ENCODE assay signal across 9 cellular contexts in the genomic region with DNA sequence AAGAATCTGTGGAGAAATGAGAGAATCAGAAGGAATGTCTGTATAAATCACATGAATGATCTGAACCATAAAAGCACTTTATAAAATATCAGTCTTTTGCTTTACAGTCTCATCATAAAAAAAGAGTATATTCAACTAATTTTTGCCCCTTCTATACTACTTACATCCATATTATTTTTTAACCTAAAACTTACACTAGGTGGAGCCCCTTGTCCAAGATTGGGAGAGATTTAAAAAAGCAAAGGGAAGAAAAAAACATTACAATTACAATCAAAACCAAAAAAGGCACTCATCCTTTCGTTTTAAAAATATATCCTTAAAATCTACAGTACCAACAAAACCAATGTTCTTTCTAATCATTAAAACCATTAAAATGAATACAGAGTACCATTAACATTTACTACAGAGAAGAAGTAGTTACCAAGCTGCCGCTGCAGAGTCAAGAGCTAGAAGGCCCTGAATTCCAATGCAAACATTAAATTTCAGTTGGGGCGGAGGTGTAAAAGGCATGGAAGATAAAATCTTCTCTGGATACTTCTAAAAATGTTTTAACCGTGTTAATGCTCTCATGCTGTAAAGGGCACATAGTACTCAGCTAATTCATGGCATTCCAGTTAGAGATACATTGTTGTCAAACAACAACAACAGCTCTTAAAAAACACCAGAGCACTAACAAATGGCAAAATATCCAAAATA. TPM values are rescaled to one million over a fixed set of nuclear protein-coding genes. Genes with fewer than 3 reads are reported as not detected.
A peak's percentile ranks its signal among the peaks of the same experiment; 100 is the strongest.
DNase-seq lines count a peak whose midpoint lies in the region; ATAC-seq and TF ChIP-seq lines count a peak whose summit lies in the region.
"Had no signal": no experiment of that assay in that cellular context is flagged by ENCODE, and none has a peak within 500 bp of the region (broad histone marks: within the 10 kb centered on the region; RNA-seq: fewer than 3 reads in every experiment).

No MANE protein-coding gene starts in this region.

- intact Hi-C loops in dorsolateral prefrontal cortex (cut with DNase I) (loop anchor here in 1 of 2 donors (10.0 kb wide), 1 partner anchor 244 kb away; no protein-coding TSS in a partner anchor), prostate gland (cut with DNase I) (no loop called here), lower leg skin (cut with DNase I; ENCODE audit: low total_unique reads) (no loop called here), ovary (cut with DNase I) (loop anchor here in 1 of 4 donors (10.0 kb wide), 1 partner anchor 234 kb away; no protein-coding TSS in a partner anchor)

- H3K9me3 ChIP-seq in prostate gland (no peaks in the 10 kb centered on the region), gastroesophageal sphincter (no peaks in the 10 kb centered on the region), ovary (no peaks in the 10 kb centered on the region)

- TF ChIP-seq CTCF in dorsolateral prefrontal cortex (IDR thresholded peaks at IDR 0.05 in 54 of 56, conservative IDR thresholded peaks at IDR 0.05 in 2 of 56; ENCODE audit: low read depth in 1 of 56, partially characterized antibody in 56 of 56) (peak; percentile 24 to 78 (median 55)), prostate gland (IDR thresholded peaks at IDR 0.05) (peak in 3 of 4 experiments; percentile 16 to 34 (median 23)), lower leg skin (IDR thresholded peaks at IDR 0.05) (no peak), gastroesophageal sphincter (IDR thresholded peaks at IDR 0.05) (peak in 2 of 4 experiments; percentile 20 to 39), ovary (IDR thresholded peaks at IDR 0.05) (peak in 1 of 3 donors; percentile 9)

- no peak for ATAC-seq in gastroesophageal sphincter

- H3K4me3 ChIP-seq in dorsolateral prefrontal cortex: no peak overlapping the region
- H3K4me3 ChIP-seq in prostate gland: no peak overlapping the region
- no peak overlapping the region for H3K4me3 ChIP-seq in lower leg skin (ENCODE audit: low read depth, poor library complexity, severe bottlenecking)
- H3K4me3 ChIP-seq in gastroesophageal sphincter: no peak overlapping the region
- no peak overlapping the region for H3K4me3 ChIP-seq in ovary

- no peaks in the 10 kb centered on the region for H3K27me3 ChIP-seq in dorsolateral prefrontal cortex
- no peaks in the 10 kb centered on the region for H3K27me3 ChIP-seq in prostate gland (replicated peaks; ENCODE audit: insufficient read depth)
- H3K27me3 ChIP-seq in gastroesophageal sphincter: no peaks in the 10 kb centered on the region
- H3K27me3 ChIP-seq in ovary: no peaks in the 10 kb centered on the region

- 31% methylated on average over 4 of the region's 4 CpGs for WGBS in prostate gland
- WGBS in lower leg skin, 2 donors: 45 to 50% methylated on average over 4 of the region's 4 CpGs
- 38 to 52% methylated on average over 4 of the region's 4 CpGs for WGBS in gastroesophageal sphincter (ENCODE audit: low coverage in 1 of 2), 2 donors
- WGBS in ovary, 3 donors: 40 to 46% (median 43%) methylated on average over 4 of the region's 4 CpGs

- H3K4me1 ChIP-seq in prostate gland (replicated peaks): no peaks in the 10 kb centered on the region
- H3K4me1 ChIP-seq in gastroesophageal sphincter: no peaks in the 10 kb centered on the region
- no peaks in the 10 kb centered on the region for H3K4me1 ChIP-seq in ovary (ENCODE audit: insufficient read depth)

- TF ChIP-seq EP300 in gastroesophageal sphincter (IDR thresholded peaks at IDR 0.05) (no peak), ovary (IDR thresholded peaks at IDR 0.05) (no peak)

- H3K36me3 ChIP-seq in prostate gland (no peaks in the 10 kb centered on the region), gastroesophageal sphincter (no peaks in the 10 kb centered on the region), ovary (no peaks in the 10 kb centered on the region)

- H3K27ac ChIP-seq in dorsolateral prefrontal cortex: peak overlapping the region in 7 of 59 donors; percentile 6 to 53 (median 37)
- H3K27ac ChIP-seq in prostate gland: no peak overlapping the region
- H3K27ac ChIP-seq in gastroesophageal sphincter: no peak overlapping the region
- H3K27ac ChIP-seq in ovary: no peak overlapping the region

- peak; percentile 8 for DNase-seq in NCI-H2029 treated with DMSO at 0.1 percent for 48 hours (lab: John Stamatoyannopoulos, UW)
- DNase-seq in NCI-H2029 (lab: John Stamatoyannopoulos, UW): no peak
- peak; percentile 8 for DNase-seq in NCI-H345 treated with DMSO at 0.1 percent for 48 hours (lab: John Stamatoyannopoulos, UW; ENCODE audit: unreplicated experiment)
- no peak for DNase-seq in dorsolateral prefrontal cortex
- DNase-seq in prostate gland (ENCODE audit: low spot score): no peak
- no peak for DNase-seq in lower leg skin (ENCODE audit: low spot score in 2 of 2)
- DNase-seq in ovary: no peak

- TF ChIP-seq POLR2A in prostate gland (IDR thresholded peaks at IDR 0.05) (no peak), lower leg skin (IDR thresholded peaks at IDR 0.05) (no peak), gastroesophageal sphincter (IDR thresholded peaks at IDR 0.05) (no peak), ovary (IDR thresholded peaks at IDR 0.05) (no peak)

RNA-seq across cellular contexts. Expression of a gene that starts 56.7 kb away (rescaled TPM):
- total RNA-seq in dorsolateral prefrontal cortex (100 to 1,000 TPM; 122 to 357 (median 269) TPM), prostate gland (100 to 1,000 TPM in 1 of 2 donors, 10 to 100 TPM in 1; 25.0 to 182 TPM), lower leg skin (10 to 100 TPM; 21.2 to 39.5 (median 28.3) TPM), gastroesophageal sphincter (10 to 100 TPM; 27.4 to 66.6 (median 43.4) TPM), ovary (10 to 100 TPM; 18.9 to 58.1 (median 29.5) TPM)
- polyA plus RNA-seq in ovary: 10 to 100 TPM in 1 of 2 donors, 1 to 10 TPM in 1; 6.6 to 46.0 TPM
- polyA plus RNA-seq: CD4-positive, CD25-positive, alpha-beta regulatory T cell had no signal

Comparison
In these comparisons a context has a peak if more than half of its experiments do, and no peak if none do; other contexts are left out.
1. DNase-seq: peak in NCI-H2029 treated with DMSO at 0.1 percent for 48 hours (single experiment) and NCI-H345 treated with DMSO at 0.1 percent for 48 hours (single experiment); none in NCI-H2029 (single experiment), dorsolateral prefrontal cortex (0 of 10), prostate gland (single experiment), lower leg skin (0 of 2) and ovary (0 of 5).
2. CTCF ChIP-seq: peak in dorsolateral prefrontal cortex (56 of 56) and prostate gland (3 of 4); none in lower leg skin (0 of 3).